1 cellular context compared by ENCODE assay signal in genomic region chr4:139154538-139154937, GRCh38.
TF ChIP-seq lines count a peak whose summit lies in the region.

No MANE protein-coding gene starts in this region.

TF ChIP-seq in HepG2, 621 proteins besides CTCF, POLR2A, EP300 and RAD21:
- TF ChIP-seq ZFX (CRISPR knock-in tag; IDR thresholded peaks at IDR 0.05; ENCODE audit: low read depth) (no peak), SIX4 (CRISPR knock-in tag; IDR thresholded peaks at IDR 0.05) (peak; percentile 57; the same call in 1 of the 2 replicates), USF2 (IDR thresholded peaks at IDR 0.05; ENCODE audit: low read depth, low read length) (no peak), USF2 (CRISPR knock-in tag; IDR thresholded peaks at IDR 0.05; ENCODE audit: borderline replicate concordance) (peak; percentile 19; the same call in 1 of the 2 replicates), SOX13 (IDR thresholded peaks at IDR 0.05) (no peak), SOX13 (CRISPR knock-in tag; conservative IDR thresholded peaks at IDR 0.05 in 1 of 2, IDR thresholded peaks at IDR 0.05 in 1 of 2) (peak in 1 of 2 experiments; percentile 48; a peak in 1 of 4 replicates), MTF1 (CRISPR knock-in tag; IDR thresholded peaks at IDR 0.05) (no peak), SOX5 (CRISPR knock-in tag; IDR thresholded peaks at IDR 0.05; ENCODE audit: borderline replicate concordance) (peak; percentile 30; the same call in 1 of the 2 replicates), ZNF253 (CRISPR knock-in tag; IDR thresholded peaks at IDR 0.05; ENCODE audit: borderline replicate concordance) (no peak)
